ENCODE assay signal across 8 cellular contexts in genomic region chr7:44200699-44201461, GRCh38. TPM values are rescaled to one million over a fixed set of nuclear protein-coding genes. Genes with fewer than 3 reads are reported as not detected.
A peak's percentile ranks its signal among the peaks of the same experiment; 100 is the strongest.
DNase-seq lines count a peak whose midpoint lies in the region; ATAC-seq and TF ChIP-seq lines count a peak whose summit lies in the region.

Gene YKT6, plus strand, starts transcription at chr7:44200978. Its CDS starts 158 bp downstream, at chr7:44201136.

- ATAC-seq in GM19328 (IDR thresholded peaks at IDR 0.05; ENCODE audit: unreplicated experiment) = peak; percentile 100
- peak; percentile 99 for ATAC-seq in HG03520 (IDR thresholded peaks at IDR 0.05; ENCODE audit: unreplicated experiment)
- ATAC-seq in left lobe of liver = peak; percentile 99

- POLR2A ChIA-PET in activated CD4-positive, alpha-beta T cell treated with anti-CD3 and anti-CD28 coated beads, Interleukin-2, amount 10 ng/mL, durations not matched to agents 7 days and 5 days (lab: Charles Lee) = interaction anchor here (0.5 to 0.7 kb wide), 2 partner anchors 103 to 176 kb away, joined by 3 read pairs; no protein-coding TSS in a partner anchor

- peak within 1 kb of the TSS; percentile 86 for H3K4me3 Mint-ChIP-seq in activated CD4-positive, alpha-beta T cell treated with anti-CD3 and anti-CD28 coated beads, Interleukin-2, amount 10 ng/mL, durations not matched to agents 7 days and 5 days
- peak within 1 kb of the TSS; percentile 87 for H3K4me3 Mint-ChIP-seq in dendritic cell treated with granulocyte-macrophage colony-stimulating factor and Interleukin-4, amounts not matched to agents 40 ng/mL and 50 ng/mL, for 4 days

- peak within 1 kb of the TSS; percentile 89 for H3K27ac Mint-ChIP-seq in activated CD4-positive, alpha-beta T cell treated with anti-CD3 and anti-CD28 coated beads, Interleukin-2, amount 10 ng/mL, durations not matched to agents 7 days and 5 days
- H3K27ac Mint-ChIP-seq in dendritic cell treated with granulocyte-macrophage colony-stimulating factor and Interleukin-4, amounts not matched to agents 40 ng/mL and 50 ng/mL, for 4 days = peak within 1 kb of the TSS; percentile 91

- H3K9me3 Mint-ChIP-seq in activated CD4-positive, alpha-beta T cell treated with anti-CD3 and anti-CD28 coated beads, Interleukin-2, amount 10 ng/mL, durations not matched to agents 7 days and 5 days = no peaks in the 10 kb centered on the region
- H3K9me3 Mint-ChIP-seq in dendritic cell treated with granulocyte-macrophage colony-stimulating factor and Interleukin-4, amounts not matched to agents 40 ng/mL and 50 ng/mL, for 4 days = no peaks in the 10 kb centered on the region

- CTCF ChIA-PET in activated CD4-positive, alpha-beta T cell treated with anti-CD3 and anti-CD28 coated beads, Interleukin-2, amount 10 ng/mL, durations not matched to agents 7 days and 5 days (lab: Charles Lee) = interaction anchor here (0.6 to 2.0 kb wide), 11 partner anchors 11 to 435 kb away, joined by 3 to 6 read pairs (median 4); partner anchors contain the start of gene NUDCD3

- H3K27ac ChIP-seq in C4-2B = peak within 1 kb of the TSS; percentile 84

- peaks cover 9% of the 10 kb centered on the region for H3K27me3 Mint-ChIP-seq in activated CD4-positive, alpha-beta T cell treated with anti-CD3 and anti-CD28 coated beads, Interleukin-2, amount 10 ng/mL, durations not matched to agents 7 days and 5 days
- peaks cover 10% of the 10 kb centered on the region for H3K27me3 Mint-ChIP-seq in dendritic cell treated with granulocyte-macrophage colony-stimulating factor and Interleukin-4, amounts not matched to agents 40 ng/mL and 50 ng/mL, for 4 days

- H3K4me1 Mint-ChIP-seq in activated CD4-positive, alpha-beta T cell treated with anti-CD3 and anti-CD28 coated beads, Interleukin-2, amount 10 ng/mL, durations not matched to agents 7 days and 5 days = peaks cover 33% of the 10 kb centered on the region
- H3K4me1 Mint-ChIP-seq in dendritic cell treated with granulocyte-macrophage colony-stimulating factor and Interleukin-4, amounts not matched to agents 40 ng/mL and 50 ng/mL, for 4 days (ENCODE audit: low read depth) = peaks cover 28% of the 10 kb centered on the region

- DNase-seq in NCI-H526 treated with DMSO at 0.1 percent for 48 hours (lab: John Stamatoyannopoulos, UW) (peak; percentile 92), left lobe of liver (ENCODE audit: low spot score) (peak; percentile 95)
- DNase-seq in activated CD4-positive, alpha-beta T cell treated with anti-CD3 and anti-CD28 coated beads, Interleukin-2, amount 10 ng/mL, durations not matched to agents 7 days and 5 days = peak; percentile 97
- peak; percentile 94 for DNase-seq in stimulated activated CD4-positive, alpha-beta T cell treated with anti-CD3 and anti-CD28 coated beads, Interleukin-2, amount 100 ng/mL, for 4 hours (ENCODE audit: low read depth)

- TF ChIP-seq CTCF in C4-2B (conservative IDR thresholded peaks at IDR 0.05) = peak; percentile 65

- peaks cover 20% of the 10 kb centered on the region for H3K36me3 Mint-ChIP-seq in activated CD4-positive, alpha-beta T cell treated with anti-CD3 and anti-CD28 coated beads, Interleukin-2, amount 10 ng/mL, durations not matched to agents 7 days and 5 days (ENCODE audit: low read depth)
- H3K36me3 Mint-ChIP-seq in dendritic cell treated with granulocyte-macrophage colony-stimulating factor and Interleukin-4, amounts not matched to agents 40 ng/mL and 50 ng/mL, for 4 days (ENCODE audit: low read depth) = peaks cover 30% of the 10 kb centered on the region

- intact Hi-C loops in dendritic cell treated with granulocyte-macrophage colony-stimulating factor and Interleukin-4, amounts not matched to agents 40 ng/mL and 50 ng/mL, for 4 days (cut with micrococcal nuclease) = loop anchor here (1.0 to 2.0 kb wide), 2 partner anchors 76 to 119 kb away; partner anchors contain the start of gene POLM

RNA-seq across cellular contexts. Expression of gene YKT6, which starts in this region (rescaled TPM):
- total RNA-seq in activated CD4-positive, alpha-beta T cell treated with anti-CD3 and anti-CD28 coated beads, Interleukin-2, amount 10 ng/mL, durations not matched to agents 7 days and 5 days = 10 to 100 TPM; 62.6 to 63.3 TPM
- total RNA-seq in left lobe of liver = 19.9 TPM

Comparison
In these comparisons a context has a peak if more than half of its experiments do, and no peak if none do; other contexts are left out.
1. Peak in every context shown above with its lines: DNase-seq, ATAC-seq and H3K27ac ChIP-seq.